In the genomic region with DNA sequence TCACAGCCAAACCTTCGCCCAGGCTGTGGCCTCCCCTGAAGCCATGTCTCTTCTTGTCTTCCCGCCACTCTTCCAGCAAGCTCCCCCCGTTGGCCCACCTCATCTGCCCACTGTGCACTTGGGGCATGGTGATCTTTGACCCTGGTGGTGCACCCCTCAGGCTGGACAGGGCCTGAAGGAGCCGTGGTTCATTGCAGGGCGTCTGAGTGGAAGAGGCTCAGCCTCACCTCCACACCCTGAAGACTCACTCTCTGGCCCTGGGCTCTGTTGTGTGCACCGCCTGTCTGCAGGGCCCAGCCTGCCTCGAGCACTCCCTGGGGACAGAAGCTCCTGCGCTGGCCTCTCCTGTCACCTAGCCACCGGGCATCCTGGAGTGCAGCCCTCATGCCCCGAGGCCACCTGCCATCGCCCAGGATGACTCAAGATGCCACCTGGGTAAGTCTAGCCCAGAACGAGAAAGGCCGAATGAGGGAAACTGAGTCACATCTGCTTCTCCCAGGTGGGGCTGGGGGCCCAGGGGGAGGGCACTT, we compare ENCODE assay signal across 17 cellular contexts. TPM values are rescaled to one million over a fixed set of nuclear protein-coding genes. Genes with fewer than 3 reads are reported as not detected.
DNase-seq lines count a peak whose midpoint lies in the region; ATAC-seq and TF ChIP-seq lines count a peak whose summit lies in the region.
"Had no signal": no experiment of that assay in that cellular context is flagged by ENCODE, and none has a peak within 500 bp of the region (broad histone marks: within the 10 kb centered on the region; RNA-seq: fewer than 3 reads in every experiment).

No MANE protein-coding gene starts in this region.

- H3K4me1 ChIP-seq in BE2C (peaks cover 87% of the 10 kb centered on the region), gastroesophageal sphincter (peaks cover 12 to 100% (median 91%) of the 10 kb centered on the region in 3 donors)

- H3K36me3 Mint-ChIP-seq in activated naive CD4-positive, alpha-beta T cell treated with anti-CD3 and anti-CD28 coated beads, Interleukin-2, amount 50 U/mL, for 72 hours = no peaks in the 10 kb centered on the region

- H3K9me3 Mint-ChIP-seq in activated naive CD4-positive, alpha-beta T cell treated with anti-CD3 and anti-CD28 coated beads, Interleukin-2, amount 50 U/mL, for 72 hours = no peaks in the 10 kb centered on the region
- H3K9me3 Mint-ChIP-seq: activated T-helper 2 cell treated with anti-CD3 and anti-CD28 coated beads, Interferon-gamma antibody, Interleukin-2, Interleukin-4, amounts not matched to agents 10 μg/mL and 5 μg/mL and 100 μg/mL, durations not matched to agents 14 hours and 24 hours and 36 hours; effector memory CD8-positive, alpha-beta T cell; H9 had no signal

- POLR2A ChIA-PET in RWPE1 (lab: Yijun Ruan, JAX; ENCODE audit: low non-redundant PET) = interaction anchor here (0.6 kb wide), 1 partner anchor 129 kb away, joined by 3 read pairs; no protein-coding TSS in a partner anchor

- no peak for TF ChIP-seq EP300 in gastroesophageal sphincter (IDR thresholded peaks at IDR 0.05)

- no peak for TF ChIP-seq POLR2A in gastroesophageal sphincter (IDR thresholded peaks at IDR 0.05)

- TF ChIP-seq CTCF in BE2C (IDR thresholded peaks at IDR 0.05; ENCODE audit: low read depth, low read length) (no peak), RWPE1 (conservative IDR thresholded peaks at IDR 0.05; ENCODE audit: low read depth) (no peak), gastroesophageal sphincter (IDR thresholded peaks at IDR 0.05) (no peak)

- CTCF ChIA-PET in RWPE1 (lab: Yijun Ruan, JAX) = interaction anchor here (0.6 to 1.1 kb wide), 3 partner anchors 23 to 1289 kb away, joined by 3 to 7 read pairs (median 3); no protein-coding TSS in a partner anchor

- H3K27me3 ChIP-seq in BE2C = no peaks in the 10 kb centered on the region
- H3K27me3 ChIP-seq in gastroesophageal sphincter = no peaks in the 10 kb centered on the region

- no peak overlapping the region for H3K27ac Mint-ChIP-seq in activated naive CD4-positive, alpha-beta T cell treated with anti-CD3 and anti-CD28 coated beads, Interleukin-2, amount 50 U/mL, for 72 hours
- H3K27ac Mint-ChIP-seq: activated T-helper 2 cell treated with anti-CD3 and anti-CD28 coated beads, Interferon-gamma antibody, Interleukin-2, Interleukin-4, amounts not matched to agents 10 μg/mL and 5 μg/mL and 100 μg/mL, durations not matched to agents 14 hours and 24 hours and 36 hours; effector memory CD8-positive, alpha-beta T cell had no signal

- WGBS in gastroesophageal sphincter (ENCODE audit: low coverage in 1 of 2), 2 donors = 80% methylated on average over 1 of the region's 13 CpGs; no CpG with 5 or more reads in 1 of the 2 donors

- peaks cover 91% of the 10 kb centered on the region for H3K36me3 ChIP-seq in BE2C
- peaks cover 0 to 91% of the 10 kb centered on the region in 2 donors for H3K36me3 ChIP-seq in gastroesophageal sphincter

- DNase-seq in BE2C (peak; percentile 62), RWPE1 (ENCODE audit: low spot score) (no peak)
- no peak for DNase-seq in activated CD4-positive, alpha-beta T cell treated with anti-CD3 and anti-CD28 coated beads, Interleukin-2, amount 50 U/mL, for 4 hours
- DNase-seq in activated CD4-positive, alpha-beta T cell treated with anti-CD3 and anti-CD28 coated beads, Interleukin-2, amount 50 U/mL, for 1 hour = no peak
- no peak for DNase-seq in activated naive CD4-positive, alpha-beta T cell treated with anti-CD3 and anti-CD28 coated beads, Interleukin-2, amount 50 U/mL, for 72 hours (ENCODE audit: low spot score in 2 of 2)
- DNase-seq: AML-193; DMS153; effector memory CD8-positive, alpha-beta T cell; NCI-H2029 treated with DMSO at 0.1 percent for 48 hours; SHP77; T1000 had no signal

- H3K27ac ChIP-seq in RWPE1 = peak overlapping the region; percentile 99
- H3K27ac ChIP-seq in gastroesophageal sphincter = peak overlapping the region in 3 of 4 donors; percentile 80 to 97 (median 87)
- peak overlapping the region in 16 of 21 experiments; percentile 7 to 92 (median 76) for H3K27ac ChIP-seq in skin epidermis

- ATAC-seq in gastroesophageal sphincter (no peak), GM18511 (IDR thresholded peaks at IDR 0.05; ENCODE audit: unreplicated experiment) (no peak)
- ATAC-seq in activated naive CD4-positive, alpha-beta T cell treated with anti-CD3 and anti-CD28 coated beads, Interleukin-2, amount 50 U/mL, for 72 hours = no peak
- ATAC-seq: effector memory CD8-positive, alpha-beta T cell had no signal

- H3K9me3 ChIP-seq in BE2C (no peaks in the 10 kb centered on the region), gastroesophageal sphincter (no peaks in the 10 kb centered on the region)

- H3K4me3 ChIP-seq in BE2C (ENCODE audit: low read depth, low read length) (no peak overlapping the region), gastroesophageal sphincter (no peak overlapping the region), skin epidermis (no peak overlapping the region)
- H3K4me3 ChIP-seq: smooth muscle cell had no signal

RNA-seq across cellular contexts. Expression of a gene that starts 40.8 kb away (rescaled TPM):
- 2.6 TPM for polyA plus RNA-seq in BE2C (2012; ENCODE audit: insufficient read depth, insufficient read length, low read depth)
- 10 to 100 TPM; 19.5 to 28.5 (median 26.9) TPM for total RNA-seq in gastroesophageal sphincter
- 10 to 100 TPM; 10.8 to 13.1 TPM for total RNA-seq in activated naive CD4-positive, alpha-beta T cell treated with anti-CD3 and anti-CD28 coated beads, Interleukin-2, amount 50 U/mL, for 72 hours
